In genomic region chr1:39493043-39493810, GRCh38 we compare ENCODE assay signal across 12 cellular contexts. TPM values are rescaled to one million over a fixed set of nuclear protein-coding genes. Genes with fewer than 3 reads are reported as not detected.
A peak's percentile ranks its signal among the peaks of the same experiment; 100 is the strongest.
DNase-seq lines count a peak whose midpoint lies in the region; ATAC-seq, FAIRE-seq and TF ChIP-seq lines count a peak whose summit lies in the region.
"Not testable (repeated sequence)": the region's sequence is repeated elsewhere in the genome, so short reads cannot be mapped to it uniquely, and the experiment has no call there.
"Had no signal": no experiment of that assay in that cellular context is flagged by ENCODE, and none has a peak within 500 bp of the region (broad histone marks: within the 10 kb centered on the region; RNA-seq: fewer than 3 reads in every experiment).

No MANE protein-coding gene starts in this region.

- peak; percentile 86 for FAIRE-seq in GM12891 (lab: Jason Lieb, UNC)
- not testable (repeated sequence) for FAIRE-seq in H1 (lab: Jason Lieb, UNC)

- H3K23ac ChIP-seq in H1 (ENCODE audit: insufficient read length) = not testable (repeated sequence)

- not testable (repeated sequence) for H3K4me3 ChIP-seq in H1 (ENCODE audit: extremely low read depth in 1 of 4, insufficient read depth in 2 of 4, low read depth in 3 of 4, low read length in 4 of 4)

- DNase-seq in GM12891 (ENCODE audit: insufficient read length, low spot score); T-helper 17 cell; activated T-cell treated with anti-CD3 and anti-CD28 coated beads, Interleukin-2, amount 50 U/mL, for 24 hours; activated naive CD8-positive, alpha-beta T cell treated with anti-CD3 and anti-CD28 coated beads for 36 hours; H1 (ENCODE audit: low read depth in 1 of 2, low spot score in 2 of 2); naive thymus-derived CD8-positive, alpha-beta T cell; sciatic nerve (ENCODE audit: low spot score): not testable (repeated sequence)

- H2BK15ac ChIP-seq in H1 (ENCODE audit: low read length) = not testable (repeated sequence)

- H2BK20ac ChIP-seq in H1 (ENCODE audit: low read length) = not testable (repeated sequence)

- H3K4me3 Mint-ChIP-seq in T-helper 17 cell = peak overlapping the region; percentile 74
- H3K4me3 Mint-ChIP-seq in activated T-cell treated with anti-CD3 and anti-CD28 coated beads, Interleukin-2, amount 50 U/mL, for 24 hours = peak overlapping the region; percentile 50
- H3K4me3 Mint-ChIP-seq in activated naive CD8-positive, alpha-beta T cell treated with anti-CD3 and anti-CD28 coated beads for 36 hours = peak overlapping the region; percentile 2
- H3K4me3 Mint-ChIP-seq in naive thymus-derived CD8-positive, alpha-beta T cell = peak overlapping the region; percentile 39 to 73 (median 58)

- CTCF ChIA-PET in H1 (lab: Charles Lee; ENCODE audit: partially characterized antibody) = interaction anchor here (0.9 to 1.4 kb wide), 3 partner anchors 46 to 66 kb away, joined by 3 to 11 read pairs (median 3); no protein-coding TSS in a partner anchor

- H4K91ac ChIP-seq in H1 (replicated peaks; ENCODE audit: insufficient read length, low read length) = not testable (repeated sequence)

- H3K14ac ChIP-seq in H1 (ENCODE audit: insufficient read length) = not testable (repeated sequence)

- H3K4me2 ChIP-seq in H1 (ENCODE audit: insufficient read depth in 1 of 2, low read depth in 2 of 2, low read length in 2 of 2) = not testable (repeated sequence)

- not testable (repeated sequence) for H3K23me2 ChIP-seq in H1 (ENCODE audit: low read depth, low read length)

- not testable (repeated sequence) for TF ChIP-seq CTCF in H1 (IDR thresholded peaks at IDR 0.05; ENCODE audit: control extremely low read depth in 1 of 3, insufficient read depth in 1 of 3, low read depth in 1 of 3, low read length in 3 of 3)

- not testable (repeated sequence) for H3K27ac ChIP-seq in H1 (ENCODE audit: low read depth, low read length)

- intact Hi-C loops in sciatic nerve (cut with DNase I) = not testable (repeated sequence)

- H3K36me3 Mint-ChIP-seq in T-helper 17 cell (ENCODE audit: low read depth); activated T-cell treated with anti-CD3 and anti-CD28 coated beads, Interleukin-2, amount 50 U/mL, for 24 hours (ENCODE audit: low read depth); activated naive CD8-positive, alpha-beta T cell treated with anti-CD3 and anti-CD28 coated beads for 36 hours; naive thymus-derived CD8-positive, alpha-beta T cell: not testable (repeated sequence)

- H4K20me1 ChIP-seq in H1 (replicated peaks in 1 of 2; ENCODE audit: control insufficient read depth in 1 of 2, insufficient read depth in 2 of 2, low read length in 2 of 2) = not testable (repeated sequence)

- WGBS in H1 (ENCODE audit: extremely low coverage in 1 of 2, insufficient coverage in 1 of 2, insufficient read length in 1 of 2, insufficient replicate concordance in 2 of 2, low coverage in 1 of 2, low lambda C conversion rate in 2 of 2, missing lambda C conversion rate in 1 of 2), 2 experiments = 86% methylated on average over 13 of the region's 13 CpGs; no CpG with 5 or more reads in 1 of the 2 experiments

- not testable (repeated sequence) for H2BK5ac ChIP-seq in H1 (ENCODE audit: low read depth, low read length)

- peaks cover 18 to 49% (median 43%) of the 10 kb centered on the region in 4 experiments for H3K27me3 ChIP-seq in H1 (replicated peaks in 1 of 4; ENCODE audit: control insufficient read depth in 3 of 4, extremely low read depth in 1 of 4, insufficient read depth in 3 of 4, low read length in 3 of 4)

- H2BK120ac ChIP-seq in H1 (replicated peaks; ENCODE audit: low read depth, low read length) = not testable (repeated sequence)

- H3K4ac ChIP-seq in H1 (replicated peaks; ENCODE audit: insufficient read length, low read depth, low read length) = not testable (repeated sequence)

- H3K4me1 ChIP-seq in H1 (replicated peaks in 1 of 4; ENCODE audit: control insufficient read depth in 3 of 4, insufficient read depth in 4 of 4, low read length in 3 of 4) = not testable (repeated sequence)

- not testable (repeated sequence) for H4K8ac ChIP-seq in H1 (ENCODE audit: extremely low read depth, insufficient read depth, low read length)

- H3K9me3 Mint-ChIP-seq in activated T-cell treated with anti-CD3 and anti-CD28 coated beads, Interleukin-2, amount 50 U/mL, for 24 hours; activated naive CD8-positive, alpha-beta T cell treated with anti-CD3 and anti-CD28 coated beads for 36 hours; naive thymus-derived CD8-positive, alpha-beta T cell: not testable (repeated sequence)

- H2AK5ac ChIP-seq in H1 (ENCODE audit: low read depth, low read length) = not testable (repeated sequence)

- not testable (repeated sequence) for H3K18ac ChIP-seq in H1 (ENCODE audit: extremely low read depth, low read length)

- H2BK12ac ChIP-seq in H1 (ENCODE audit: low read depth, low read length) = not testable (repeated sequence)

- not testable (repeated sequence) for H3K79me2 ChIP-seq in H1 (ENCODE audit: control insufficient read depth in 1 of 2, insufficient read depth in 2 of 2, low read length in 2 of 2)

- not testable (repeated sequence) for H4K5ac ChIP-seq in H1 (ENCODE audit: insufficient read length, low read depth, low read length)

- H3K36me3 ChIP-seq in H1 (ENCODE audit: control insufficient read depth in 2 of 4, insufficient read depth in 4 of 4, low read length in 3 of 4) = not testable (repeated sequence)

- H3K56ac ChIP-seq in H1 (replicated peaks; ENCODE audit: insufficient read length, low read depth, low read length) = not testable (repeated sequence)

- H3K79me1 ChIP-seq in H1 (ENCODE audit: low read depth, low read length) = not testable (repeated sequence)

- not testable (repeated sequence) for H2AFZ ChIP-seq in H1 (ENCODE audit: low read length)

- H3K9me3 ChIP-seq in T-helper 17 cell (ENCODE audit: control insufficient read depth, low read length, poor library complexity, severe bottlenecking); H1 (ENCODE audit: insufficient read depth in 2 of 2, low read depth in 1 of 2, low read length in 1 of 2): not testable (repeated sequence)

- ATAC-seq in T-helper 17 cell; naive thymus-derived CD8-positive, alpha-beta T cell: not testable (repeated sequence)
- ATAC-seq in sciatic nerve = peak; percentile 45

- not testable (repeated sequence) for TF ChIP-seq RAD21 in H1 (IDR thresholded peaks at IDR 0.05 in 1 of 2, conservative IDR thresholded peaks at IDR 0.05 in 1 of 2; ENCODE audit: low read depth in 2 of 2, low read length in 2 of 2)

- not testable (repeated sequence) for TF ChIP-seq EP300 in H1 (IDR thresholded peaks at IDR 0.05; ENCODE audit: borderline replicate concordance in 1 of 2, low read depth in 2 of 2, low read length in 2 of 2)

- TF ChIP-seq POLR2A in GM12891 (IDR thresholded peaks at IDR 0.05; ENCODE audit: low read depth, low read length); H1 (IDR thresholded peaks at IDR 0.05; ENCODE audit: control extremely low read depth in 1 of 2, low read depth in 2 of 2, low read length in 2 of 2): not testable (repeated sequence)

- not testable (repeated sequence) for H3K4me1 Mint-ChIP-seq in T-helper 17 cell; activated T-cell treated with anti-CD3 and anti-CD28 coated beads, Interleukin-2, amount 50 U/mL, for 24 hours (ENCODE audit: low read depth); activated naive CD8-positive, alpha-beta T cell treated with anti-CD3 and anti-CD28 coated beads for 36 hours; naive thymus-derived CD8-positive, alpha-beta T cell

- H3K27ac Mint-ChIP-seq in T-helper 17 cell; activated T-cell treated with anti-CD3 and anti-CD28 coated beads, Interleukin-2, amount 50 U/mL, for 24 hours; activated naive CD8-positive, alpha-beta T cell treated with anti-CD3 and anti-CD28 coated beads for 36 hours; naive thymus-derived CD8-positive, alpha-beta T cell: not testable (repeated sequence)

- H3K9ac ChIP-seq in H1 (replicated peaks in 1 of 4; ENCODE audit: extremely low read depth in 1 of 4, low read depth in 3 of 4, low read length in 3 of 4) = not testable (repeated sequence)

- POLR2A ChIA-PET in H1 (lab: Charles Lee; ENCODE audit: partially characterized antibody); naive thymus-derived CD8-positive, alpha-beta T cell (lab: Charles Lee): not testable (repeated sequence)

- peaks cover 34% of the 10 kb centered on the region for H3K27me3 Mint-ChIP-seq in T-helper 17 cell
- H3K27me3 Mint-ChIP-seq in activated T-cell treated with anti-CD3 and anti-CD28 coated beads, Interleukin-2, amount 50 U/mL, for 24 hours = peaks cover 37% of the 10 kb centered on the region
- H3K27me3 Mint-ChIP-seq in activated naive CD8-positive, alpha-beta T cell treated with anti-CD3 and anti-CD28 coated beads for 36 hours = peaks cover 38% of the 10 kb centered on the region
- H3K27me3 Mint-ChIP-seq in naive thymus-derived CD8-positive, alpha-beta T cell = peaks cover 12 to 43% (median 22%) of the 10 kb centered on the region in 5 donors

TF ChIP-seq in H1, 55 proteins besides CTCF, POLR2A, EP300 and RAD21:
- TF ChIP-seq EZH2 (IDR thresholded peaks at IDR 0.05; ENCODE audit: low read depth, low read length, severe bottlenecking) = peak; percentile 37

RNA-seq across cellular contexts. Expression of gene BMP8A, which starts 1.8 kb away (rescaled TPM):
- polyA plus RNA-seq in GM12891 (2012; ENCODE audit: low read depth, missing spikeins) = 0.09 TPM
- total RNA-seq in T-helper 17 cell (under 1 TPM in 1 of 2 donors, not detected in 1; 0.23 TPM), sciatic nerve (8.3 TPM)
- total RNA-seq in activated naive CD8-positive, alpha-beta T cell treated with anti-CD3 and anti-CD28 coated beads for 36 hours = under 1 TPM; 0.14 to 0.16 TPM
- total RNA-seq in H1 (2021; fragmentation: NEBNext Ultra II Directional; extraction: Animal tissue kit (Norgen Biotek cat#: 25700)) = 0.43 and 0.63 TPM in 2 replicates
- polyA plus RNA-seq in H1 (2011; rRNA removed) = 0.38 and 0.41 TPM in 2 replicates
- polyA plus RNA-seq in H1 (2011; cell fraction: cytosol; rRNA removed) = 0.50 TPM
- polyA plus RNA-seq in H1 (2011; cell fraction: nucleus; rRNA removed) = 0.47 TPM
- 0.24 to 0.32 TPM (median 0.31 TPM) in 3 of 4 replicates, not detected in the other for polyA plus RNA-seq in H1 (2012, experiment 1 of 2)
- not detected for polyA plus RNA-seq in H1 (2012, experiment 2 of 2)
- polyA plus RNA-seq in H1 (2013, experiment 1 of 2) = 0.16 TPM
- polyA plus RNA-seq in H1 (2013, experiment 2 of 2) = 0.09 TPM
- polyA minus RNA-seq in H1 (2011; rRNA and poly(A)+ RNA removed) = 0.09 and 0.22 TPM in 2 replicates
- not detected for polyA minus RNA-seq in H1 (2011; cell fraction: cytosol; rRNA and poly(A)+ RNA removed)
- 0.40 TPM for polyA minus RNA-seq in H1 (2011; cell fraction: nucleus; rRNA and poly(A)+ RNA removed)
- not detected for total RNA-seq in naive thymus-derived CD8-positive, alpha-beta T cell
- polyA plus RNA-seq in naive thymus-derived CD8-positive, alpha-beta T cell = not detected
- total RNA-seq: activated CD8-positive, alpha-beta memory T cell treated with anti-CD3 and anti-CD28 coated beads, Interleukin-2, amount 10 ng/mL, durations not matched to agents 7 days and 5 days; foreskin keratinocyte; left ventricle myocardium superior; NCI-H460; stomach had no signal
- polyA plus RNA-seq: foreskin keratinocyte, stomach had no signal

Comparison
In these comparisons a context has a peak if more than half of its experiments do, and no peak if none do; other contexts are left out.
1. H3K4me3 Mint-ChIP-seq: peak in every context shown above with its lines; median percentile 74 in T-helper 17 cell; 58 in naive thymus-derived CD8-positive, alpha-beta T cell; 50 in activated T-cell treated with anti-CD3 and anti-CD28 coated beads, Interleukin-2, amount 50 U/mL, for 24 hours; 2 in activated naive CD8-positive, alpha-beta T cell treated with anti-CD3 and anti-CD28 coated beads for 36 hours.